Comparison of ENCODE assay signal across 1 cellular context in the genomic region with DNA sequence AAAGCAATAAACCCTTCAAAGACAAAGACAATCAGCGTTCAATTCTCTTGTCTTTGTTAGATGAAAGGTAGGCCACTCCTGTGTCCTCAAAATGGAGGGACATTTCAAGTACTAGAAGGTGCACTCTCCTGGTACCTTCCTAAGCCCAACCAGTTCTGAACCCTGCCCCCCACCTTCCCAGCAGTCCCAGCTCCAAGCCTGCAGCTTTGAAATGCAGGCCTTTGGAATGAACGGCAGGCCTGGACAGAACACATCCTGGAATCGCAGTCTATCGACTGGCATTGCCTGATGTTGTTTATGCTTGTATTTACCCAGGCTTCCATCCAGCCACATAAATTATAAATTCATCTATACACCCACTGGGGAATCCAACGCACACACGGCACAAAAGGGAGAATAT.
TF ChIP-seq lines count a peak whose summit lies in the region.

No MANE protein-coding gene starts in this region.

TF ChIP-seq in HepG2, 621 proteins besides CTCF, POLR2A, EP300 and RAD21 (continued from another document):
- TF ChIP-seq, protein P1, sequence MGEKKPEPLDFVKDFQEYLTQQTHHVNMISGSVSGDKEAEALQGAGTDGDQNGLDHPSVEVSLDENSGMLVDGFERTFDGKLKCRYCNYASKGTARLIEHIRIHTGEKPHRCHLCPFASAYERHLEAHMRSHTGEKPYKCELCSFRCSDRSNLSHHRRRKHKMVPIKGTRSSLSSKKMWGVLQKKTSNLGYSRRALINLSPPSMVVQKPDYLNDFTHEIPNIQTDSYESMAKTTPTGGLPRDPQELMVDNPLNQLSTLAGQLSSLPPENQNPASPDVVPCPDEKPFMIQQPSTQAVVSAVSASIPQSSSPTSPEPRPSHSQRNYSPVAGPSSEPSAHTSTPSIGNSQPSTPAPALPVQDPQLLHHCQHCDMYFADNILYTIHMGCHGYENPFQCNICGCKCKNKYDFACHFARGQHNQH (CRISPR knock-in tag; IDR thresholded peaks at IDR 0.05), result no peak
- no peak for TF ChIP-seq MAZ (IDR thresholded peaks at IDR 0.05; ENCODE audit: borderline replicate concordance, low read depth, low read length)
- TF ChIP-seq MAZ (CRISPR knock-in tag; IDR thresholded peaks at IDR 0.05; ENCODE audit: low read depth), result no peak
